10 cellular contexts compared by ENCODE assay signal in genomic region chr7:29825750-29826529, GRCh38. TPM values are rescaled to one million over a fixed set of nuclear protein-coding genes. Genes with fewer than 3 reads are reported as not detected.
DNase-seq lines count a peak whose midpoint lies in the region; ATAC-seq and TF ChIP-seq lines count a peak whose summit lies in the region.
"Had no signal": no experiment of that assay in that cellular context is flagged by ENCODE, and none has a peak within 500 bp of the region (broad histone marks: within the 10 kb centered on the region; RNA-seq: fewer than 3 reads in every experiment).

No MANE protein-coding gene starts in this region.

- H3K4me3 Mint-ChIP-seq in stimulated activated effector memory CD8-positive, alpha-beta T cell treated with anti-CD3 and anti-CD28 coated beads, Interleukin-12 subunit alpha, Interleukin-12 subunit beta, amount 100 ng/mL, for 72 hours: peak overlapping the region; percentile 28

- H3K9me3 Mint-ChIP-seq in stimulated activated effector memory CD8-positive, alpha-beta T cell treated with anti-CD3 and anti-CD28 coated beads, Interleukin-12 subunit alpha, Interleukin-12 subunit beta, amount 100 ng/mL, for 72 hours: no peaks in the 10 kb centered on the region

- H3K9me3 ChIP-seq in uterus: no peaks in the 10 kb centered on the region

- ATAC-seq in Right ventricle myocardium superior (ENCODE audit: poor library complexity) (peak; percentile 60), left cardiac atrium (no peak), HG02623 (IDR thresholded peaks at IDR 0.05; ENCODE audit: unreplicated experiment) (peak; percentile 88)
- peak; percentile 39 for ATAC-seq in stimulated activated effector memory CD8-positive, alpha-beta T cell treated with anti-CD3 and anti-CD28 coated beads, Interleukin-12 subunit alpha, Interleukin-12 subunit beta, amount 100 ng/mL, for 72 hours

- H3K4me1 ChIP-seq in uterus: no peaks in the 10 kb centered on the region

- no peak overlapping the region for H3K4me3 ChIP-seq in uterus

- H3K27ac Mint-ChIP-seq in stimulated activated effector memory CD8-positive, alpha-beta T cell treated with anti-CD3 and anti-CD28 coated beads, Interleukin-12 subunit alpha, Interleukin-12 subunit beta, amount 100 ng/mL, for 72 hours: no peak overlapping the region

- no peak overlapping the region for H3K27ac ChIP-seq in uterus

- H3K36me3 Mint-ChIP-seq in stimulated activated effector memory CD8-positive, alpha-beta T cell treated with anti-CD3 and anti-CD28 coated beads, Interleukin-12 subunit alpha, Interleukin-12 subunit beta, amount 100 ng/mL, for 72 hours: no peaks in the 10 kb centered on the region

- H3K36me3 ChIP-seq in uterus: no peaks in the 10 kb centered on the region

- no peak for DNase-seq in Right ventricle myocardium superior
- no peak for DNase-seq in left cardiac atrium
- DNase-seq in NCI-H82 treated with DMSO at 0.1 percent for 48 hours (lab: John Stamatoyannopoulos, UW; ENCODE audit: unreplicated experiment): peak; percentile 59
- no peak for DNase-seq in stimulated activated effector memory CD8-positive, alpha-beta T cell treated with anti-CD3 and anti-CD28 coated beads, Interleukin-12 subunit alpha, Interleukin-12 subunit beta, amount 100 ng/mL, for 72 hours (ENCODE audit: low spot score in 2 of 2)
- DNase-seq in Kasumi-1 (lab: John Stamatoyannopoulos, UW): no peak
- DNase-seq in uterus: no peak
- no peak for DNase-seq in superior temporal gyrus (ENCODE audit: extremely low spot score)
- DNase-seq: activated T-cell treated with anti-CD3 and anti-CD28 coated beads, Interleukin-2, amount 50 U/mL, for 48 hours; erythroblast had no signal

- H3K4me1 Mint-ChIP-seq in stimulated activated effector memory CD8-positive, alpha-beta T cell treated with anti-CD3 and anti-CD28 coated beads, Interleukin-12 subunit alpha, Interleukin-12 subunit beta, amount 100 ng/mL, for 72 hours: no peaks in the 10 kb centered on the region

- intact Hi-C loops in Right ventricle myocardium superior (cut with DNase I) (no loop called here), left cardiac atrium (cut with DNase I) (no loop called here), uterus (cut with DNase I; ENCODE audit: low total_unique reads) (no loop called here)

- TF ChIP-seq POLR2A in uterus (IDR thresholded peaks at IDR 0.05): no peak

- TF ChIP-seq CTCF in uterus (IDR thresholded peaks at IDR 0.05): no peak

- no peaks in the 10 kb centered on the region for H3K27me3 ChIP-seq in uterus

RNA-seq across cellular contexts. Expression of gene WIPF3, which starts 19.6 kb away (rescaled TPM):
- total RNA-seq in Right ventricle myocardium superior (5.5 TPM), left cardiac atrium (1 to 10 TPM; 1.8 to 3.8 TPM), uterus (1 to 10 TPM in 2 of 4 donors, under 1 TPM in 2; 0.35 to 5.4 (median 2.4) TPM)

Comparison
In these comparisons a context has a peak if more than half of its experiments do, and no peak if none do; other contexts are left out.
1. ATAC-seq: peak in Right ventricle myocardium superior (single experiment), HG02623 (single experiment) and stimulated activated effector memory CD8-positive, alpha-beta T cell treated with anti-CD3 and anti-CD28 coated beads, Interleukin-12 subunit alpha, Interleukin-12 subunit beta, amount 100 ng/mL, for 72 hours (single experiment); none in left cardiac atrium (0 of 2).